8 cellular contexts compared by ENCODE assay signal in genomic region chr12:96516472-96517417, GRCh38. TPM values are rescaled to one million over a fixed set of nuclear protein-coding genes. Genes with fewer than 3 reads are reported as not detected.
A peak's percentile ranks its signal among the peaks of the same experiment; 100 is the strongest.
DNase-seq lines count a peak whose midpoint lies in the region; ATAC-seq and TF ChIP-seq lines count a peak whose summit lies in the region.

No MANE protein-coding gene starts in this region.

- H3K27ac ChIP-seq in RWPE2 (ENCODE audit: poor library complexity, severe bottlenecking) (no peak overlapping the region), foreskin keratinocyte (no peak overlapping the region), ovary (no peak overlapping the region)

- H3K27ac Mint-ChIP-seq in type B pancreatic cell = no peak overlapping the region

- no peak overlapping the region for H3K4me3 Mint-ChIP-seq in type B pancreatic cell

- no peaks in the 10 kb centered on the region for H3K4me1 Mint-ChIP-seq in type B pancreatic cell (ENCODE audit: unreplicated experiment)

- intact Hi-C loops in ovary (cut with DNase I) = loop anchor here in 3 of 4 donors (5.0 to 10.0 kb wide), 4 partner anchors 302 to 454 kb away; partner anchors contain the start of gene ELK3 (in 1 of the 3)

- H3K9me3 ChIP-seq in RWPE2 (ENCODE audit: severe bottlenecking) (no peaks in the 10 kb centered on the region), ovary (no peaks in the 10 kb centered on the region)

- H3K27me3 Mint-ChIP-seq in type B pancreatic cell = no peaks in the 10 kb centered on the region

- H3K27me3 ChIP-seq in RWPE2 (ENCODE audit: insufficient read depth, poor library complexity, severe bottlenecking) (no peaks in the 10 kb centered on the region), foreskin keratinocyte (no peaks in the 10 kb centered on the region), ovary (no peaks in the 10 kb centered on the region)

- ATAC-seq in GM21529 (IDR thresholded peaks at IDR 0.05; ENCODE audit: unreplicated experiment) (peak; percentile 60), RWPE2 (ENCODE audit: low read depth) (peak; percentile 60; the same call in 2 of the 3 replicates), foreskin keratinocyte (peak; percentile 70)

- H3K36me3 ChIP-seq in RWPE2 (ENCODE audit: low read depth) (no peaks in the 10 kb centered on the region), ovary (no peaks in the 10 kb centered on the region)

- no peak overlapping the region for H3K4me3 ChIP-seq in Jurkat, Clone E6-1 (ENCODE audit: low read length)
- H3K4me3 ChIP-seq in RWPE2 (ENCODE audit: severe bottlenecking) (no peak overlapping the region), ovary (no peak overlapping the region)

- TF ChIP-seq POLR2A in ovary (IDR thresholded peaks at IDR 0.05) = no peak

- TF ChIP-seq CTCF in RWPE2 (IDR thresholded peaks at IDR 0.05; ENCODE audit: poor library complexity, severe bottlenecking) (peak; percentile 87), foreskin keratinocyte (conservative IDR thresholded peaks at IDR 0.05) (peak; percentile 82), ovary (IDR thresholded peaks at IDR 0.05) (peak in 2 of 3 donors; percentile 33 to 59), type B pancreatic cell (conservative IDR thresholded peaks at IDR 0.05) (peak; percentile 86)

- H3K36me3 Mint-ChIP-seq in type B pancreatic cell = no peaks in the 10 kb centered on the region

- no peak for TF ChIP-seq EP300 in ovary (IDR thresholded peaks at IDR 0.05)

- no peaks in the 10 kb centered on the region for H3K9me3 Mint-ChIP-seq in type B pancreatic cell

- 28 to 37% (median 33%) methylated on average over 8 of the region's 8 CpGs for WGBS in ovary, 3 donors

- H3K4me1 ChIP-seq in RWPE2 (ENCODE audit: insufficient read depth, poor library complexity, severe bottlenecking) (no peaks in the 10 kb centered on the region), foreskin keratinocyte (peaks cover 3% of the 10 kb centered on the region), ovary (ENCODE audit: insufficient read depth) (no peaks in the 10 kb centered on the region)

- DNase-seq in Daoy (ENCODE audit: low read depth) = peak; percentile 73
- DNase-seq in Jurkat, Clone E6-1 (ENCODE audit: low read depth, low spot score) = peak; percentile 84
- DNase-seq in RWPE2 (ENCODE audit: low spot score) = no peak
- peak; percentile 71 for DNase-seq in activated effector memory CD4-positive, alpha-beta T cell treated with Interleukin-2 at 50 U/mL for 16 hours
- DNase-seq in foreskin keratinocyte = peak in 1 of 2 donors; percentile 55
- DNase-seq in ovary = peak; percentile 28 to 75 (median 64)
- DNase-seq in type B pancreatic cell (ENCODE audit: extremely low spot score, unreplicated experiment) = peak; percentile 72

RNA-seq across cellular contexts. Expression of gene CFAP54, which starts 27.4 kb away (rescaled TPM):
- total RNA-seq in Daoy (2014; rRNA removed; shearing (Covaris generic)) = 0.51 and 0.80 TPM in 2 replicates
- not detected for polyA plus RNA-seq in Jurkat, Clone E6-1 (2012; ENCODE audit: insufficient read depth, insufficient read length)
- total RNA-seq in foreskin keratinocyte (0.78 and 0.85 TPM in 2 replicates), ovary (10 to 100 TPM in 1 of 7 donors, 1 to 10 TPM in 4, under 1 TPM in 2; 0.58 to 29.8 (median 2.1) TPM), type B pancreatic cell (ENCODE audit: low replicate concordance) (0.93 and 8.9 TPM in 2 replicates)
- polyA plus RNA-seq in foreskin keratinocyte (0.35 and 0.43 TPM in 2 replicates), ovary (under 1 TPM; 0.15 to 0.37 TPM)
